In the genomic region with DNA sequence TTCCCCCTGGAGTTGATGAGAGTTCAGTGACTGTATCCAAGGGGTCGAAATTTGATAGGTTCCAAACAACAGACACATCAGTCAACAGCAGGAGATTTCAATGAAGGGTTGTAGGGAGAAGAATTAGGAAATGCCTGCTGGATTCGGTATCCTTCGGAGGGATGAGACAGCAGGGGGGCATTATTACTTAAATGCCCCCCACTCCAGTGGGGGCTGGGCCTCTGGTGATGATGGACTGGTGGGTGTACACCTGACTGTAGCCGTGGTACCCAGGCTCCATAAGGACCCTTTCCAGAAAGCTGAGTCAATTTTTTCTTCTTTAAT, we compare ENCODE assay signal across 8 cellular contexts. TPM values are rescaled to one million over a fixed set of nuclear protein-coding genes. Genes with fewer than 3 reads are reported as not detected.
DNase-seq lines count a peak whose midpoint lies in the region; ATAC-seq, FAIRE-seq and TF ChIP-seq lines count a peak whose summit lies in the region.
"Had no signal": no experiment of that assay in that cellular context is flagged by ENCODE, and none has a peak within 500 bp of the region (broad histone marks: within the 10 kb centered on the region; RNA-seq: fewer than 3 reads in every experiment).

No MANE protein-coding gene starts in this region.

- H3K4me3 ChIP-seq in right cardiac atrium (ENCODE audit: low read length) = no peak overlapping the region
- H3K4me3 ChIP-seq in spleen = no peak overlapping the region

- intact Hi-C loops in right cardiac atrium (cut with DNase I) (loop anchor here in 1 of 4 donors (5.0 kb wide), 1 partner anchor 42 kb away; a partner anchor contains a TSS), spleen (cut with DNase I; ENCODE audit: low total_unique reads) (no loop called here)

- TF ChIP-seq CTCF in spleen (IDR thresholded peaks at IDR 0.05 in 8 of 11, conservative IDR thresholded peaks at IDR 0.05 in 3 of 11) = no peak

- H3K27ac ChIP-seq in right cardiac atrium (ENCODE audit: low read length) (peak overlapping the region; percentile 76), spleen (peak overlapping the region; percentile 85 to 96 (median 90))

- ATAC-seq in SK-N-SH treated with all-trans-retinoic acid at 6 μM for 48 hours (peak; percentile 19), right cardiac atrium (no peak)

- in situ Hi-C loops in G401 (cut with HindIII; ENCODE audit: low sequenced_read_pairs) = no loop called here

- 54% methylated on average over 4 of the region's 4 CpGs for WGBS in right cardiac atrium
- WGBS in spleen, 5 donors = 73 to 86% (median 82%) methylated on average over 4 of the region's 4 CpGs

- FAIRE-seq in HTR-8/SVneo (lab: Jason Lieb, UNC) = peak; percentile 9

- peak; percentile 76 for DNase-seq in HTR-8/SVneo (ENCODE audit: insufficient read length, low spot score)
- DNase-seq in right cardiac atrium = no peak
- DNase-seq in spleen = no peak
- no peak for DNase-seq in stimulated activated naive CD4-positive, alpha-beta T cell treated with Interleukin-2 at 50 U/mL for 16 hours (lab: John Stamatoyannopoulos, UW)
- no peak for DNase-seq in G401 (ENCODE audit: low spot score)
- DNase-seq in HuH-7 (ENCODE audit: low spot score) = no peak
- DNase-seq: NCI-H446 treated with DMSO at 0.1 percent for 48 hours had no signal

- peaks cover 0 to 33% (median 3%) of the 10 kb centered on the region in 6 donors for H3K36me3 ChIP-seq in spleen

- H3K9me3 ChIP-seq in right cardiac atrium (ENCODE audit: control insufficient read depth, low read length) (no peaks in the 10 kb centered on the region), spleen (no peaks in the 10 kb centered on the region)

- peaks cover 45% of the 10 kb centered on the region for H3K4me1 ChIP-seq in right cardiac atrium (ENCODE audit: control insufficient read depth, insufficient read depth, low read length)
- peaks cover 32 to 90% (median 68%) of the 10 kb centered on the region in 6 donors for H3K4me1 ChIP-seq in spleen

- TF ChIP-seq POLR2A in spleen (IDR thresholded peaks at IDR 0.05) = no peak

- H3K27me3 ChIP-seq in right cardiac atrium (ENCODE audit: control insufficient read depth, insufficient read depth) (no peaks in the 10 kb centered on the region), spleen (replicated peaks in 1 of 7) (no peaks in the 10 kb centered on the region)

TF ChIP-seq in SK-N-SH treated with all-trans-retinoic acid at 6 μM for 48 hours, 23 proteins besides CTCF, POLR2A, EP300 and RAD21:
- no peak for TF ChIP-seq RARB (CRISPR knock-in tag; IDR thresholded peaks at IDR 0.05)
- TF ChIP-seq, protein P1, sequence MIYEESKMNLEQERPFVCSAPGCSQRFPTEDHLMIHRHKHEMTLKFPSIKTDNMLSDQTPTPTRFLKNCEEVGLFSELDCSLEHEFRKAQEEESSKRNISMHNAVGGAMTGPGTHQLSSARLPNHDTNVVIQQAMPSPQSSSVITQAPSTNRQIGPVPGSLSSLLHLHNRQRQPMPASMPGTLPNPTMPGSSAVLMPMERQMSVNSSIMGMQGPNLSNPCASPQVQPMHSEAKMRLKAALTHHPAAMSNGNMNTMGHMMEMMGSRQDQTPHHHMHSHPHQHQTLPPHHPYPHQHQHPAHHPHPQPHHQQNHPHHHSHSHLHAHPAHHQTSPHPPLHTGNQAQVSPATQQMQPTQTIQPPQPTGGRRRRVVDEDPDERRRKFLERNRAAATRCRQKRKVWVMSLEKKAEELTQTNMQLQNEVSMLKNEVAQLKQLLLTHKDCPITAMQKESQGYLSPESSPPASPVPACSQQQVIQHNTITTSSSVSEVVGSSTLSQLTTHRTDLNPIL (CRISPR knock-in tag; IDR thresholded peaks at IDR 0.05; ENCODE audit: low read depth) = no peak
- TF ChIP-seq ZC3H10 (CRISPR knock-in tag; IDR thresholded peaks at IDR 0.05) = no peak
- TF ChIP-seq CSDC2 (CRISPR knock-in tag; IDR thresholded peaks at IDR 0.05) = no peak
- TF ChIP-seq TOX (CRISPR knock-in tag; IDR thresholded peaks at IDR 0.05; ENCODE audit: borderline replicate concordance) = no peak
- TF ChIP-seq PPARA (CRISPR knock-in tag; IDR thresholded peaks at IDR 0.05; ENCODE audit: borderline replicate concordance) = no peak
- no peak for TF ChIP-seq SNAI2 (CRISPR knock-in tag; IDR thresholded peaks at IDR 0.05)

RNA-seq across cellular contexts. Expression of a gene that starts 41.2 kb away (rescaled TPM):
- 10 to 100 TPM; 20.4 to 35.7 (median 31.4) TPM for total RNA-seq in right cardiac atrium
- polyA plus RNA-seq in right cardiac atrium = 10.0 TPM
- total RNA-seq in spleen = 10 to 100 TPM; 30.3 to 64.0 (median 56.0) TPM
- polyA plus RNA-seq in spleen = 10 to 100 TPM; 12.5 to 16.8 (median 15.6) TPM
- total RNA-seq in G401 (2014; rRNA removed; shearing (Covaris generic)) = 21.5 and 24.7 TPM in 2 replicates
